1 cellular context compared by ENCODE assay signal in the genomic region with DNA sequence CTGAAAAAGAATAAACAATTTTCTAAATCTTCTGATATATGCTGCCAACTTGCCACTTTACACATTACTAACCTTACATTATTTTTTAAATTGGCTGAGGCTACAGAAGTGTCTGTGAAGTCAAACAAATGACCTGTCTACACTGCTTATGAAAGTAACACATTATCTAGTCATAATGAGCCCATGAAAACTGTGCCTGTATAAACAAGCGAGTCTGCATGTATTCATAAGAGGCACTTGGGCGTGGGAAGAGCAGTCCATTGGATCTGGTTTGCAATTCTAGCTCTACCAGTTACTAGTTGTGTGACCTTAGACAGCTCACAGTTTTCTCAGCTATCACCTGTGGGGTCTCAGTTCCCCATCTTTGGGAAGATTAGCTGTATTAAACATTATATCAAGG.
TF ChIP-seq lines count a peak whose summit lies in the region.

No MANE protein-coding gene starts in this region.

TF ChIP-seq in HEK293T, 16 proteins besides CTCF, POLR2A, EP300 and RAD21 (continued from another document):
- TF ChIP-seq, protein P1, sequence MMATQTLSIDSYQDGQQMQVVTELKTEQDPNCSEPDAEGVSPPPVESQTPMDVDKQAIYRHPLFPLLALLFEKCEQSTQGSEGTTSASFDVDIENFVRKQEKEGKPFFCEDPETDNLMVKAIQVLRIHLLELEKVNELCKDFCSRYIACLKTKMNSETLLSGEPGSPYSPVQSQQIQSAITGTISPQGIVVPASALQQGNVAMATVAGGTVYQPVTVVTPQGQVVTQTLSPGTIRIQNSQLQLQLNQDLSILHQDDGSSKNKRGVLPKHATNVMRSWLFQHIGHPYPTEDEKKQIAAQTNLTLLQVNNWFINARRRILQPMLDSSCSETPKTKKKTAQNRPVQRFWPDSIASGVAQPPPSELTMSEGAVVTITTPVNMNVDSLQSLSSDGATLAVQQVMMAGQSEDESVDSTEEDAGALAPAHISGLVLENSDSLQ (IDR thresholded peaks at IDR 0.05): no peak
